11 cellular contexts compared by ENCODE assay signal in the genomic region with DNA sequence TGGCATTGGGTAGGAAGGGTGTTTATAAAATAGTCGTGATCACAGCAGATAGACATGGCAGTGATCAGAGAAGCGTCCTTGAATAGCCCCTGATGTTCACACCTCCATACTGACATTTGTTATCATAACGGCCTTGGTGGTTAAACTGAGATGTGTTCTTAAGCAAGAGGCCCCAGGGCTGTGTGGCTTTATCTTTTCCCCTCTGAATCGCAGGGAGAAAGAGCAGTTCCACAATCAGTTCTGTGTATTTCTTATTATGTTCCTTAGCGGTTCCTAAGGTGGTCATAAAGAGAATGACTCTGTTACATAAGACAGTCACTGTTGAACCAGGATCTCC. TPM values are rescaled to one million over a fixed set of nuclear protein-coding genes. Genes with fewer than 3 reads are reported as not detected.
DNase-seq lines count a peak whose midpoint lies in the region; ATAC-seq and TF ChIP-seq lines count a peak whose summit lies in the region.
"Had no signal": no experiment of that assay in that cellular context is flagged by ENCODE, and none has a peak within 500 bp of the region (broad histone marks: within the 10 kb centered on the region; RNA-seq: fewer than 3 reads in every experiment).

No MANE protein-coding gene starts in this region.

- H3K27ac ChIP-seq in ascending aorta (peak overlapping the region; percentile 66 to 75), heart right ventricle (peak overlapping the region; percentile 0 to 89 (median 59)), uterus (peak overlapping the region; percentile 64 to 86)
- H3K27ac ChIP-seq: PC-9 had no signal

- no peaks in the 10 kb centered on the region for H3K27me3 Mint-ChIP-seq in activated CD8-positive, alpha-beta T cell treated with anti-CD3 and anti-CD28 coated beads, Interleukin-2, amount 10 ng/mL, durations not matched to agents 7 days and 5 days (ENCODE audit: low read depth)
- H3K27me3 Mint-ChIP-seq: activated naive CD8-positive, alpha-beta T cell treated with anti-CD3 and anti-CD28 coated beads, Interleukin-2, amount 10 ng/mL, durations not matched to agents 7 days and 5 days had no signal

- TF ChIP-seq CTCF in ascending aorta (IDR thresholded peaks at IDR 0.05) (no peak), heart right ventricle (IDR thresholded peaks at IDR 0.05) (no peak), omental fat pad (IDR thresholded peaks at IDR 0.05) (no peak), uterus (IDR thresholded peaks at IDR 0.05) (no peak)

- CTCF ChIA-PET in activated CD8-positive, alpha-beta T cell treated with anti-CD3 and anti-CD28 coated beads, Interleukin-2, amount 10 ng/mL, durations not matched to agents 7 days and 5 days (lab: Charles Lee): no interaction called here

- POLR2A ChIA-PET in activated CD8-positive, alpha-beta T cell treated with anti-CD3 and anti-CD28 coated beads, Interleukin-2, amount 10 ng/mL, durations not matched to agents 7 days and 5 days (lab: Charles Lee): no interaction called here

- no peak for TF ChIP-seq POLR2A in uterus (IDR thresholded peaks at IDR 0.05)

- no peaks in the 10 kb centered on the region for H3K36me3 Mint-ChIP-seq in activated CD8-positive, alpha-beta T cell treated with anti-CD3 and anti-CD28 coated beads, Interleukin-2, amount 10 ng/mL, durations not matched to agents 7 days and 5 days (ENCODE audit: low read depth)
- H3K36me3 Mint-ChIP-seq: activated naive CD8-positive, alpha-beta T cell treated with anti-CD3 and anti-CD28 coated beads, Interleukin-2, amount 10 ng/mL, durations not matched to agents 7 days and 5 days; naive B cell had no signal

- H3K9me3 Mint-ChIP-seq in activated CD8-positive, alpha-beta T cell treated with anti-CD3 and anti-CD28 coated beads, Interleukin-2, amount 10 ng/mL, durations not matched to agents 7 days and 5 days (ENCODE audit: insufficient read depth): no peaks in the 10 kb centered on the region
- H3K9me3 Mint-ChIP-seq: activated naive CD8-positive, alpha-beta T cell treated with anti-CD3 and anti-CD28 coated beads, Interleukin-2, amount 10 ng/mL, durations not matched to agents 7 days and 5 days had no signal

- no peaks in the 10 kb centered on the region for H3K9me3 ChIP-seq in ascending aorta
- no peaks in the 10 kb centered on the region for H3K9me3 ChIP-seq in heart right ventricle
- no peaks in the 10 kb centered on the region for H3K9me3 ChIP-seq in uterus

- peak in 4 of 8 donors; percentile 2 to 64 (median 30) for ATAC-seq in heart right ventricle
- peak; percentile 52 for ATAC-seq in omental fat pad (ENCODE audit: low FRiP score)
- ATAC-seq in activated CD8-positive, alpha-beta T cell treated with anti-CD3 and anti-CD28 coated beads, Interleukin-2, amount 10 ng/mL, durations not matched to agents 7 days and 5 days: no peak

- 22 to 35% methylated on average over 5 of the region's 5 CpGs for WGBS in heart right ventricle, 2 donors

- no peak overlapping the region for H3K27ac Mint-ChIP-seq in activated CD8-positive, alpha-beta T cell treated with anti-CD3 and anti-CD28 coated beads, Interleukin-2, amount 10 ng/mL, durations not matched to agents 7 days and 5 days
- H3K27ac Mint-ChIP-seq: activated naive CD8-positive, alpha-beta T cell treated with anti-CD3 and anti-CD28 coated beads, Interleukin-2, amount 10 ng/mL, durations not matched to agents 7 days and 5 days had no signal

- no peak overlapping the region for H3K4me3 Mint-ChIP-seq in activated CD8-positive, alpha-beta T cell treated with anti-CD3 and anti-CD28 coated beads, Interleukin-2, amount 10 ng/mL, durations not matched to agents 7 days and 5 days
- H3K4me3 Mint-ChIP-seq: activated naive CD8-positive, alpha-beta T cell treated with anti-CD3 and anti-CD28 coated beads, Interleukin-2, amount 10 ng/mL, durations not matched to agents 7 days and 5 days; naive B cell had no signal

- H3K4me1 ChIP-seq in ascending aorta: peaks cover 4 to 32% of the 10 kb centered on the region in 2 donors
- peaks cover 18 to 57% (median 39%) of the 10 kb centered on the region in 9 donors for H3K4me1 ChIP-seq in heart right ventricle
- no peaks in the 10 kb centered on the region for H3K4me1 ChIP-seq in uterus

- H3K4me3 ChIP-seq in ascending aorta: peak overlapping the region; percentile 11 to 21
- H3K4me3 ChIP-seq in heart right ventricle: peak overlapping the region in 1 of 10 donors; percentile 10
- peak overlapping the region in 1 of 2 donors; percentile 18 for H3K4me3 ChIP-seq in uterus
- H3K4me3 ChIP-seq: PC-9 had no signal

- no peak for DNase-seq in ascending aorta (ENCODE audit: low spot score in 2 of 2)
- DNase-seq in heart right ventricle: no peak
- no peak for DNase-seq in omental fat pad (ENCODE audit: low spot score)
- DNase-seq in uterus: peak in 1 of 2 donors; percentile 24
- no peak for DNase-seq in activated CD8-positive, alpha-beta T cell treated with anti-CD3 and anti-CD28 coated beads, Interleukin-2, amount 10 ng/mL, durations not matched to agents 7 days and 5 days
- DNase-seq in NOMO-1 (lab: John Stamatoyannopoulos, UW; ENCODE audit: unreplicated experiment in 2 of 2): no peak
- no peak for DNase-seq in pons (ENCODE audit: low spot score)
- DNase-seq: activated naive CD8-positive, alpha-beta T cell treated with anti-CD3 and anti-CD28 coated beads, Interleukin-2, amount 10 ng/mL, durations not matched to agents 7 days and 5 days; MV-4-11; naive B cell; PC-9 had no signal

- H3K27me3 ChIP-seq in ascending aorta (no peaks in the 10 kb centered on the region), heart right ventricle (no peaks in the 10 kb centered on the region), uterus (no peaks in the 10 kb centered on the region)

- H3K36me3 ChIP-seq in ascending aorta (no peaks in the 10 kb centered on the region), heart right ventricle (no peaks in the 10 kb centered on the region), uterus (no peaks in the 10 kb centered on the region)

- no peaks in the 10 kb centered on the region for H3K4me1 Mint-ChIP-seq in activated CD8-positive, alpha-beta T cell treated with anti-CD3 and anti-CD28 coated beads, Interleukin-2, amount 10 ng/mL, durations not matched to agents 7 days and 5 days (ENCODE audit: low read depth)
- H3K4me1 Mint-ChIP-seq: activated naive CD8-positive, alpha-beta T cell treated with anti-CD3 and anti-CD28 coated beads, Interleukin-2, amount 10 ng/mL, durations not matched to agents 7 days and 5 days had no signal

- intact Hi-C loops in ascending aorta (cut with DNase I) (loop anchor here (5.0 kb wide), 2 partner anchors 39 to 54 kb away; no protein-coding TSS in a partner anchor), heart right ventricle (cut with DNase I) (loop anchor here in 1 of 10 donors (5.0 kb wide), 1 partner anchor 209 kb away; a partner anchor contains a TSS), uterus (cut with DNase I; ENCODE audit: low total_unique reads) (no loop called here)

RNA-seq across cellular contexts. Expression of a gene that starts 52.8 kb away (rescaled TPM):
- total RNA-seq in ascending aorta (0.53 TPM), heart right ventricle (10 to 100 TPM; 14.0 to 25.3 (median 22.4) TPM), omental fat pad (10 to 100 TPM in 2 of 4 donors, 1 to 10 TPM in 2; 8.5 to 21.9 (median 10.7) TPM), uterus (10 to 100 TPM in 3 of 4 donors, 1 to 10 TPM in 1; 9.0 to 40.8 (median 21.6) TPM)
- polyA plus RNA-seq in heart right ventricle: 10 to 100 TPM in 1 of 2 donors, 1 to 10 TPM in 1; 6.8 to 16.5 TPM
- 10 to 100 TPM; 11.6 to 11.7 TPM for total RNA-seq in activated CD8-positive, alpha-beta T cell treated with anti-CD3 and anti-CD28 coated beads, Interleukin-2, amount 10 ng/mL, durations not matched to agents 7 days and 5 days
